10 cellular contexts compared by ENCODE assay signal in the genomic region with DNA sequence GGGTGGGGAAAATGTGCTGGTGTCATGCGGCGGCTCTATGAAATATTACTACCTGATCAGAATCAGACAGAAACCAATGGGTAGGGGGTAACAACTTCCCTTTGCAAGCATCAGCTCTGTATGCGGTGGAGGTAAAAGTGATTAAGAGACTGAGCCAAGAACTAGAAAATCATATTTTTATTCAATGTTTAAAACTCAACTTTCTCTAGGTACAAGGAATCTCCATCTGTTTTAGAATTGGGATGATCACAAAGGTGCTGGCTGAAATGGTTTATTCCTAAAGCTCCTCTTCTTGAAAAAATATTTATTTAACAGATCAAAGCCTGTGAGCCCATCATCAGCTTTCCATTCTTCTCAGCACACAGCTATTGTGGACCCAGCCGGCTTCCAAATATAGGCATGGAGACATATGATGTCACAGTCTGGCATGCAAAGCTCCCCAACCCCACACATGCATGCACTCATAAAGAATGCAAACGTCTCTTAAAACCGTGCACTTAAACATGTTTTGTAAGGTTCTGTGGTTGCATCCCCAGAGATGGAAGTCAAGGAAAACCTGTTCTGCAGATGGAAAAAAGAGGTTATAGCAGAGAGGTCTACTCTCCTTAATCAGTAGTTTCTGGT.
DNase-seq lines count a peak whose midpoint lies in the region; ATAC-seq, FAIRE-seq and TF ChIP-seq lines count a peak whose summit lies in the region.
"Had no signal": no experiment of that assay in that cellular context is flagged by ENCODE, and none has a peak within 500 bp of the region (broad histone marks: within the 10 kb centered on the region; RNA-seq: fewer than 3 reads in every experiment).

No MANE protein-coding gene starts in this region.

- no peak overlapping the region for H2BK20ac ChIP-seq in H1 (ENCODE audit: low read length)

- no peak overlapping the region for H3K27ac ChIP-seq in H1 (ENCODE audit: low read depth, low read length)
- no peak overlapping the region for H3K27ac ChIP-seq in parathyroid adenoma
- H3K27ac ChIP-seq: vagina, VCaP had no signal

- H3K4me1 ChIP-seq in H1 (replicated peaks in 1 of 4; ENCODE audit: control insufficient read depth in 3 of 4, insufficient read depth in 4 of 4, low read length in 3 of 4) (peaks cover 0 to 12% (median 8%) of the 10 kb centered on the region in 4 experiments; a peak in 4 of 7 replicates), parathyroid adenoma (peaks cover 10% of the 10 kb centered on the region)

- no peak overlapping the region for H3K4ac ChIP-seq in H1 (replicated peaks; ENCODE audit: insufficient read length, low read depth, low read length)

- no peak overlapping the region for H3K4me3 ChIP-seq in H1 (ENCODE audit: extremely low read depth in 1 of 4, insufficient read depth in 2 of 4, low read depth in 3 of 4, low read length in 4 of 4)
- no peak overlapping the region for H3K4me3 ChIP-seq in parathyroid adenoma (ENCODE audit: low read depth, low read length)
- H3K4me3 ChIP-seq: vagina had no signal

- H2AFZ ChIP-seq in H1 (ENCODE audit: low read length) (no peak overlapping the region), parathyroid adenoma (peak overlapping the region; percentile 7)

- H3K36me3 ChIP-seq in H1 (ENCODE audit: control insufficient read depth in 2 of 4, insufficient read depth in 4 of 4, low read length in 3 of 4) (no peaks in the 10 kb centered on the region), parathyroid adenoma (ENCODE audit: control insufficient read depth, insufficient read depth, low read length) (no peaks in the 10 kb centered on the region)
- H3K36me3 ChIP-seq: vagina had no signal

- no peak overlapping the region for H3K56ac ChIP-seq in H1 (replicated peaks; ENCODE audit: insufficient read length, low read depth, low read length)

- H2BK12ac ChIP-seq in H1 (ENCODE audit: low read depth, low read length): no peak overlapping the region

- CTCF ChIA-PET in H1 (lab: Charles Lee; ENCODE audit: partially characterized antibody): interaction anchor here (1.6 to 1.7 kb wide), 2 partner anchors 8 to 121 kb away, joined by 4 to 8 read pairs; no protein-coding TSS in a partner anchor

- no peak overlapping the region for H3K14ac ChIP-seq in H1 (ENCODE audit: insufficient read length)

- 86% methylated on average over 6 of the region's 6 CpGs; no CpG with 5 or more reads in 1 of the 2 experiments for WGBS in H1 (ENCODE audit: extremely low coverage in 1 of 2, insufficient coverage in 1 of 2, insufficient read length in 1 of 2, insufficient replicate concordance in 2 of 2, low coverage in 1 of 2, low lambda C conversion rate in 2 of 2, missing lambda C conversion rate in 1 of 2), 2 experiments

- H4K20me1 ChIP-seq in H1 (replicated peaks in 1 of 2; ENCODE audit: control insufficient read depth in 1 of 2, insufficient read depth in 2 of 2, low read length in 2 of 2): no peaks in the 10 kb centered on the region

- H3K27me3 ChIP-seq in H1 (replicated peaks in 1 of 4; ENCODE audit: control insufficient read depth in 3 of 4, extremely low read depth in 1 of 4, insufficient read depth in 3 of 4, low read length in 3 of 4) (no peaks in the 10 kb centered on the region), parathyroid adenoma (ENCODE audit: control insufficient read depth, insufficient read depth, low read length) (no peaks in the 10 kb centered on the region)
- H3K27me3 ChIP-seq: vagina had no signal

- no peak overlapping the region for H2BK15ac ChIP-seq in H1 (ENCODE audit: low read length)

- no peaks in the 10 kb centered on the region for H3K79me2 ChIP-seq in H1 (ENCODE audit: control insufficient read depth in 1 of 2, insufficient read depth in 2 of 2, low read length in 2 of 2)
- no peaks in the 10 kb centered on the region for H3K79me2 ChIP-seq in parathyroid adenoma

- H3K23me2 ChIP-seq in H1 (ENCODE audit: low read depth, low read length): no peaks in the 10 kb centered on the region

- H3K18ac ChIP-seq in H1 (ENCODE audit: extremely low read depth, low read length): no peak overlapping the region

- no peaks in the 10 kb centered on the region for H3K79me1 ChIP-seq in H1 (ENCODE audit: low read depth, low read length)

- peak; percentile 78 for DNase-seq in ELR (ENCODE audit: low read depth)
- DNase-seq in NCI-H510A treated with DMSO at 0.1 percent for 48 hours (lab: John Stamatoyannopoulos, UW): peak; percentile 73
- DNase-seq in H1 (ENCODE audit: low read depth in 1 of 2, low spot score in 2 of 2): no peak
- DNase-seq in COLO829 (ENCODE audit: low spot score): no peak
- DNase-seq in NCI-H1436 (lab: John Stamatoyannopoulos, UW): no peak

- no peak overlapping the region for H2AK5ac ChIP-seq in H1 (ENCODE audit: low read depth, low read length)

- no peak for TF ChIP-seq EP300 in H1 (IDR thresholded peaks at IDR 0.05; ENCODE audit: borderline replicate concordance in 1 of 2, low read depth in 2 of 2, low read length in 2 of 2)

- POLR2A ChIA-PET in H1 (lab: Charles Lee; ENCODE audit: partially characterized antibody): no interaction called here

- peak overlapping the region; percentile 13 for H2BK120ac ChIP-seq in H1 (replicated peaks; ENCODE audit: low read depth, low read length)

- H4K91ac ChIP-seq in H1 (replicated peaks; ENCODE audit: insufficient read length, low read length): no peak overlapping the region

- no peak for FAIRE-seq in H1 (lab: Jason Lieb, UNC)

- H3K4me2 ChIP-seq in H1 (ENCODE audit: insufficient read depth in 1 of 2, low read depth in 2 of 2, low read length in 2 of 2): no peak overlapping the region
- H3K4me2 ChIP-seq in parathyroid adenoma (ENCODE audit: low read length): no peak overlapping the region

- no peak overlapping the region for H4K5ac ChIP-seq in H1 (ENCODE audit: insufficient read length, low read depth, low read length)

- H3K9ac ChIP-seq in H1 (replicated peaks in 1 of 4; ENCODE audit: extremely low read depth in 1 of 4, low read depth in 3 of 4, low read length in 3 of 4) (no peak overlapping the region), parathyroid adenoma (no peak overlapping the region)

- H3K9me3 ChIP-seq in H1 (ENCODE audit: insufficient read depth in 2 of 2, low read depth in 1 of 2, low read length in 1 of 2) (peaks cover 0 to 3% of the 10 kb centered on the region in 2 experiments; a peak in 1 of 4 replicates), parathyroid adenoma (ENCODE audit: control insufficient read depth, low read length) (no peaks in the 10 kb centered on the region)
- H3K9me3 ChIP-seq: vagina had no signal

- no peak for ATAC-seq in HG03139 (IDR thresholded peaks at IDR 0.05; ENCODE audit: unreplicated experiment)
- ATAC-seq in GM21528 (IDR thresholded peaks at IDR 0.05; ENCODE audit: low FRiP score, unreplicated experiment): no peak

- no peak for TF ChIP-seq POLR2A in H1 (IDR thresholded peaks at IDR 0.05; ENCODE audit: control extremely low read depth in 1 of 2, low read depth in 2 of 2, low read length in 2 of 2)

- TF ChIP-seq CTCF in H1 (IDR thresholded peaks at IDR 0.05; ENCODE audit: control extremely low read depth in 1 of 3, insufficient read depth in 1 of 3, low read depth in 1 of 3, low read length in 3 of 3) (no peak), parathyroid adenoma (IDR thresholded peaks at IDR 0.05) (no peak)

- no peak overlapping the region for H2BK5ac ChIP-seq in H1 (ENCODE audit: low read depth, low read length)

- no peak for TF ChIP-seq RAD21 in H1 (IDR thresholded peaks at IDR 0.05 in 1 of 2, conservative IDR thresholded peaks at IDR 0.05 in 1 of 2; ENCODE audit: low read depth in 2 of 2, low read length in 2 of 2)

- no peak overlapping the region for H4K8ac ChIP-seq in H1 (ENCODE audit: extremely low read depth, insufficient read depth, low read length)

- no peak overlapping the region for H3K23ac ChIP-seq in H1 (ENCODE audit: insufficient read length)

TF ChIP-seq in H1, 55 proteins besides CTCF, POLR2A, EP300 and RAD21 (continues in another document):
- TF ChIP-seq SRF (IDR thresholded peaks at IDR 0.05; ENCODE audit: low read depth, low read length): peak; percentile 52; the same call in 1 of the 2 replicates
- no peak for TF ChIP-seq CEBPB (IDR thresholded peaks at IDR 0.05; ENCODE audit: low read depth, low read length)
- TF ChIP-seq SAP30 (IDR thresholded peaks at IDR 0.05; ENCODE audit: insufficient read depth, insufficient replicate concordance, low read length): no peak

Comparison
In these comparisons a context has a peak if more than half of its experiments do, and no peak if none do; other contexts are left out.
1. DNase-seq: peak in ELR (single experiment) and NCI-H510A treated with DMSO at 0.1 percent for 48 hours (single experiment); none in H1 (0 of 2), COLO829 (single experiment) and NCI-H1436 (single experiment).